18 cellular contexts compared by ENCODE assay signal in the genomic region with DNA sequence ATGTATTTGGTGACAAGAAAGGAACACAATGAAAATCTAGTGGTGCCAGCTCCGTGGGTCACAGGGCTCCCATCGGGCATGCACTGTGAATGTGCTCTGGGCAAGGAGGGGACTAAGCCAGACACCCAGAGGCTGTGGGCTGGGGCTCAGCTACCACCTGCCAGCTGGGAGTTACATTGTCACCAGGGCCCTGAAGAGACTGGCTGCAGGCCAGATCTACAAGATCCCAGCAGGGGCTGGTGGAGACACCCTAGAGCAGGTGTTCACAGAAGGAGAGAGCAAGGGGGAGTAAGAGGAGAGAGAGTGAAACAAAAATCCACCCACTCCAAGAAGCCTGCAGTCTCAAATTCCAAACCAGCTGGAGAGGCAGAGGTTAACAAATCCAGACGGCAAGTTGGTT.
DNase-seq lines count a peak whose midpoint lies in the region; ATAC-seq, FAIRE-seq and TF ChIP-seq lines count a peak whose summit lies in the region.
"Had no signal": no experiment of that assay in that cellular context is flagged by ENCODE, and none has a peak within 500 bp of the region (broad histone marks: within the 10 kb centered on the region; RNA-seq: fewer than 3 reads in every experiment).

No MANE protein-coding gene starts in this region.

- H3K27me3 Mint-ChIP-seq in naive thymus-derived CD4-positive, alpha-beta T cell = peaks cover 4 to 13% (median 4%) of the 10 kb centered on the region in 5 donors

- intact Hi-C loops in naive thymus-derived CD4-positive, alpha-beta T cell (cut with micrococcal nuclease) = no loop called here
- intact Hi-C loops in ovary (cut with DNase I) = loop anchor here in 1 of 4 donors (2.0 kb wide), 1 partner anchor 21 kb away; no protein-coding TSS in a partner anchor

- H3K4me3 ChIP-seq in naive thymus-derived CD4-positive, alpha-beta T cell (ENCODE audit: low read length) = no peak overlapping the region
- H3K4me3 ChIP-seq in ovary = no peak overlapping the region
- H3K4me3 ChIP-seq: BLaER1 treated with 17β-estradiol and CSF1 and Interleukin-3, amounts not matched to agents 10 nM and 100 nM; colonic mucosa; skin epidermis; testis had no signal

- H3K36me3 Mint-ChIP-seq in naive thymus-derived CD4-positive, alpha-beta T cell = no peaks in the 10 kb centered on the region

- H3K9me3 ChIP-seq in naive thymus-derived CD4-positive, alpha-beta T cell (ENCODE audit: control insufficient read depth in 2 of 3, low read length in 3 of 3) = no peaks in the 10 kb centered on the region
- no peaks in the 10 kb centered on the region for H3K9me3 ChIP-seq in ovary
- H3K9me3 ChIP-seq: BLaER1 treated with 17β-estradiol and CSF1 and Interleukin-3, amounts not matched to agents 10 nM and 100 nM; colonic mucosa; testis had no signal

- no peak overlapping the region for H3K27ac ChIP-seq in naive thymus-derived CD4-positive, alpha-beta T cell (ENCODE audit: low read depth, low read length)
- H3K27ac ChIP-seq in ovary = no peak overlapping the region
- H3K27ac ChIP-seq: BLaER1 treated with 17β-estradiol and CSF1 and Interleukin-3, amounts not matched to agents 10 nM and 100 nM; colonic mucosa; skin epidermis; testis had no signal

- H3K9me3 Mint-ChIP-seq in naive thymus-derived CD4-positive, alpha-beta T cell = peaks cover 0 to 3% (median 0%) of the 10 kb centered on the region in 11 donors

- POLR2A ChIA-PET in naive thymus-derived CD4-positive, alpha-beta T cell (lab: Charles Lee) = no interaction called here

- H3K27me3 ChIP-seq in naive thymus-derived CD4-positive, alpha-beta T cell (ENCODE audit: control insufficient read depth in 2 of 2, insufficient read depth in 2 of 2, low read length in 2 of 2) = no peaks in the 10 kb centered on the region
- no peaks in the 10 kb centered on the region for H3K27me3 ChIP-seq in ovary
- H3K27me3 ChIP-seq: BLaER1 treated with 17β-estradiol and CSF1 and Interleukin-3, amounts not matched to agents 10 nM and 100 nM; colonic mucosa; testis had no signal

- H3K4me3 Mint-ChIP-seq in naive thymus-derived CD4-positive, alpha-beta T cell = no peak overlapping the region
- H3K4me3 Mint-ChIP-seq: T-helper 2 cell treated with Interferon-gamma antibody and Interleukin-4, amounts not matched to agents 5 μg/mL and 100 μg/mL, for 36 hours had no signal

- TF ChIP-seq POLR2A in GM12891 (IDR thresholded peaks at IDR 0.05; ENCODE audit: low read depth, low read length) (no peak), ovary (IDR thresholded peaks at IDR 0.05) (no peak)

- peak; percentile 14 for ATAC-seq in naive thymus-derived CD4-positive, alpha-beta T cell
- no peak for ATAC-seq in GM21423 (IDR thresholded peaks at IDR 0.05; ENCODE audit: unreplicated experiment)
- ATAC-seq: left colon had no signal

- TF ChIP-seq EP300 in ovary (IDR thresholded peaks at IDR 0.05) = no peak

- H3K4me1 Mint-ChIP-seq in naive thymus-derived CD4-positive, alpha-beta T cell = no peaks in the 10 kb centered on the region

- no peak for TF ChIP-seq CTCF in ovary (IDR thresholded peaks at IDR 0.05)

- FAIRE-seq in GM12891 (lab: Jason Lieb, UNC) = no peak
- FAIRE-seq: frontal cortex had no signal

- H3K27ac Mint-ChIP-seq in naive thymus-derived CD4-positive, alpha-beta T cell = no peak overlapping the region
- H3K27ac Mint-ChIP-seq: T-helper 2 cell treated with Interferon-gamma antibody and Interleukin-4, amounts not matched to agents 5 μg/mL and 100 μg/mL, for 36 hours had no signal

- H3K4me1 ChIP-seq in naive thymus-derived CD4-positive, alpha-beta T cell (ENCODE audit: control insufficient read depth in 2 of 2, insufficient read depth in 2 of 2, low read length in 2 of 2) = no peaks in the 10 kb centered on the region
- H3K4me1 ChIP-seq in ovary (ENCODE audit: insufficient read depth) = no peaks in the 10 kb centered on the region
- H3K4me1 ChIP-seq: colonic mucosa, testis had no signal

- no peaks in the 10 kb centered on the region for H3K36me3 ChIP-seq in naive thymus-derived CD4-positive, alpha-beta T cell (ENCODE audit: control insufficient read depth in 2 of 3, insufficient read depth in 3 of 3, low read length in 3 of 3)
- H3K36me3 ChIP-seq in ovary = no peaks in the 10 kb centered on the region
- H3K36me3 ChIP-seq: BLaER1 treated with 17β-estradiol and CSF1 and Interleukin-3, amounts not matched to agents 10 nM and 100 nM; colonic mucosa had no signal

- CTCF ChIA-PET in naive thymus-derived CD4-positive, alpha-beta T cell (lab: Charles Lee) = no interaction called here

- WGBS in ovary, 3 donors = 41 to 65% (median 46%) methylated on average over 3 of the region's 3 CpGs

- DNase-seq in DMS79 treated with DMSO at 0.1 percent for 48 hours (lab: John Stamatoyannopoulos, UW) (peak; percentile 97), NCI-H146 (lab: John Stamatoyannopoulos, UW) (peak; percentile 98), NCI-H524 (lab: John Stamatoyannopoulos, UW) (peak; percentile 90 to 96), GM12891 (ENCODE audit: insufficient read length, low spot score) (no peak), ovary (no peak)
- no peak for DNase-seq in naive thymus-derived CD4-positive, alpha-beta T cell
- DNase-seq: activated CD4-positive, CD25-positive, alpha-beta regulatory T cell treated with anti-CD3 and anti-CD28 coated beads, Interleukin-2, amount 50 U/mL, for 72 hours; colonic mucosa; EL; left colon; MM.1S; SIG-M5; testis had no signal

TF ChIP-seq in GM12891, 5 proteins besides CTCF, POLR2A, EP300 and RAD21:
- TF ChIP-seq SPI1 (IDR thresholded peaks at IDR 0.05; ENCODE audit: low read depth, low read length) (no peak), POU2F2 (IDR thresholded peaks at IDR 0.05; ENCODE audit: low read depth, low read length) (no peak), PAX5 (IDR thresholded peaks at IDR 0.05; ENCODE audit: insufficient read depth, low read length, severe bottlenecking) (no peak), POLR2AphosphoS5 (IDR thresholded peaks at IDR 0.05; ENCODE audit: low read depth, low read length) (no peak), TAF1 (IDR thresholded peaks at IDR 0.05; ENCODE audit: low read depth, low read length) (no peak)

Comparison
In these comparisons a context has a peak if more than half of its experiments do, and no peak if none do; other contexts are left out.
1. DNase-seq: peak in DMS79 treated with DMSO at 0.1 percent for 48 hours (single experiment), NCI-H146 (single experiment) and NCI-H524 (2 of 2); none in naive thymus-derived CD4-positive, alpha-beta T cell (0 of 9), GM12891 (single experiment) and ovary (0 of 5).